9 cellular contexts compared by ENCODE assay signal in the genomic region with DNA sequence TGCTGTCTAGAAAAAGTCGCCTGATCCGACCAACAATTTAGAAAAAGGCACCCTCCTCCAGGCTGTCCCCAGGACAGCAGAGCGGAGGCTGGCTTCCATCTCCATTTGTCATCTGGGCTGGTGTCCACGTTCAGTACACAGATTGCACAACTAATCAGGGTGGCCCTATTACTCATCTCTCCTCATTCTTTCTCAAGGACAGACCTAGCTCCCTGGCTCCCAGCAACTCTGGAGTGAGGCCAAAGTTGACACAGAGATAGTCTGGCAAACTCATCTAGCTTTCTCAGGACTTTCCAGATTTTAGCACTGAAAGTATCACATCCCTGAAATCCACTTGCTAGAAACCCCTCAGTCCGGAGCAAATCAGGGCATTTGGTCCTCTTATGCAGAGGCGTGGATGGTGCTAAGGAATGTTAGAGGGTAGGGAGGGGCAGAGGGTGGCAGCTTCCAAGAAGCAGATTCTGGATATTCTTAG.
A peak's percentile ranks its signal among the peaks of the same experiment; 100 is the strongest.
DNase-seq lines count a peak whose midpoint lies in the region; ATAC-seq and TF ChIP-seq lines count a peak whose summit lies in the region.
"Had no signal": no experiment of that assay in that cellular context is flagged by ENCODE, and none has a peak within 500 bp of the region (broad histone marks: within the 10 kb centered on the region; RNA-seq: fewer than 3 reads in every experiment).

No MANE protein-coding gene starts in this region.

- no peaks in the 10 kb centered on the region for H3K79me2 ChIP-seq in fibroblast of lung (ENCODE audit: control insufficient read depth, insufficient read depth, low read length)

- TF ChIP-seq POLR2A in ovary (IDR thresholded peaks at IDR 0.05) (no peak), spleen (IDR thresholded peaks at IDR 0.05) (no peak)

- H3K4me3 ChIP-seq in fibroblast of lung (replicated peaks in 1 of 4; ENCODE audit: control extremely low read depth in 1 of 4, insufficient read depth in 1 of 4, low read depth in 3 of 4, low read length in 4 of 4) = no peak overlapping the region
- H3K4me3 ChIP-seq in ovary = no peak overlapping the region
- no peak overlapping the region for H3K4me3 ChIP-seq in spleen

- H3K9me3 ChIP-seq in fibroblast of lung (ENCODE audit: control insufficient read depth, insufficient read depth, low read depth, low read length) (no peaks in the 10 kb centered on the region), ovary (no peaks in the 10 kb centered on the region), spleen (peaks cover 0 to 4% (median 0%) of the 10 kb centered on the region in 8 donors)

- no peak overlapping the region for H2AFZ ChIP-seq in fibroblast of lung (ENCODE audit: low read length)

- no peak for TF ChIP-seq EP300 in ovary (IDR thresholded peaks at IDR 0.05)

- DNase-seq in Ammon's horn (ENCODE audit: low spot score) (peak; percentile 9), NCI-H460 (ENCODE audit: extremely low read depth, low read depth) (peak; percentile 69), fibroblast of lung (ENCODE audit: low read depth in 2 of 2) (peak; percentile 76 to 82), ovary (peak; percentile 12 to 61 (median 44)), spleen (no peak), CD1c-positive myeloid dendritic cell (ENCODE audit: extremely low spot score) (no peak)
- DNase-seq in activated naive CD4-positive, alpha-beta T cell treated with anti-CD3 and anti-CD28 coated beads, Interleukin-2, amount 50 U/mL, for 16 hours = no peak
- DNase-seq: anterior cingulate cortex had no signal

- H3K27ac ChIP-seq in fibroblast of lung (ENCODE audit: insufficient read depth, low read length) (no peak overlapping the region), ovary (no peak overlapping the region), spleen (no peak overlapping the region)

- H3K27me3 ChIP-seq in fibroblast of lung (ENCODE audit: control insufficient read depth, insufficient read depth, low read length) = no peaks in the 10 kb centered on the region
- H3K27me3 ChIP-seq in ovary = no peaks in the 10 kb centered on the region
- no peaks in the 10 kb centered on the region for H3K27me3 ChIP-seq in spleen (replicated peaks in 1 of 7)

- H3K36me3 ChIP-seq in fibroblast of lung (ENCODE audit: control insufficient read depth, insufficient read depth, low read length) (no peaks in the 10 kb centered on the region), ovary (no peaks in the 10 kb centered on the region), spleen (no peaks in the 10 kb centered on the region)

- no peak overlapping the region for H3K4me2 ChIP-seq in fibroblast of lung (ENCODE audit: extremely low read depth, insufficient read depth, low read length)

- 48 to 63% (median 55%) methylated on average over 6 of the region's 6 CpGs for WGBS in ovary, 3 donors
- 71 to 87% (median 79%) methylated on average over 6 of the region's 6 CpGs for WGBS in spleen, 5 donors

- ATAC-seq in GM18870 (IDR thresholded peaks at IDR 0.05; ENCODE audit: unreplicated experiment) = no peak

- no peaks in the 10 kb centered on the region for H4K20me1 ChIP-seq in fibroblast of lung (ENCODE audit: control insufficient read depth, extremely low read depth, insufficient read depth, low read length)

- no peak for TF ChIP-seq CTCF in fibroblast of lung (conservative IDR thresholded peaks at IDR 0.05 in 1 of 2, IDR thresholded peaks at IDR 0.05 in 1 of 2; ENCODE audit: low read depth in 1 of 2, low read length in 2 of 2)
- no peak for TF ChIP-seq CTCF in ovary (IDR thresholded peaks at IDR 0.05)
- no peak for TF ChIP-seq CTCF in spleen (IDR thresholded peaks at IDR 0.05 in 8 of 11, conservative IDR thresholded peaks at IDR 0.05 in 3 of 11)

- H3K9ac ChIP-seq in fibroblast of lung (ENCODE audit: insufficient read depth, low read length) = no peak overlapping the region

- intact Hi-C loops in ovary (cut with DNase I) = no loop called here
- intact Hi-C loops in spleen (cut with DNase I; ENCODE audit: low total_unique reads) = no loop called here

- peaks cover 2% of the 10 kb centered on the region for H3K4me1 ChIP-seq in fibroblast of lung (ENCODE audit: control insufficient read depth, extremely low read depth, insufficient read depth, low read length)
- no peaks in the 10 kb centered on the region for H3K4me1 ChIP-seq in ovary (ENCODE audit: insufficient read depth)
- no peaks in the 10 kb centered on the region for H3K4me1 ChIP-seq in spleen

Comparison
In these comparisons a context has a peak if more than half of its experiments do, and no peak if none do; other contexts are left out.
1. DNase-seq: peak in Ammon's horn (single experiment), NCI-H460 (single experiment), fibroblast of lung (2 of 2) and ovary (5 of 5); none in spleen (single experiment), activated naive CD4-positive, alpha-beta T cell treated with anti-CD3 and anti-CD28 coated beads, Interleukin-2, amount 50 U/mL, for 16 hours (single experiment) and CD1c-positive myeloid dendritic cell (single experiment).